ENCODE assay signal across 23 cellular contexts in genomic region chr1:235997916-235998315, GRCh38.
DNase-seq lines count a peak whose midpoint lies in the region; ATAC-seq, FAIRE-seq and TF ChIP-seq lines count a peak whose summit lies in the region.
"Had no signal": no experiment of that assay in that cellular context is flagged by ENCODE, and none has a peak within 500 bp of the region (broad histone marks: within the 10 kb centered on the region; RNA-seq: fewer than 3 reads in every experiment).

No MANE protein-coding gene starts in this region.

- H3K36me3 ChIP-seq in HepG2 (replicated peaks in 1 of 2; ENCODE audit: control insufficient read depth in 1 of 2, insufficient read depth in 2 of 2, low read length in 2 of 2) = peaks cover 15 to 47% of the 10 kb centered on the region in 2 experiments; a peak in 4 of 5 replicates
- peaks cover 0 to 17% (median 5%) of the 10 kb centered on the region in 4 donors for H3K36me3 ChIP-seq in right lobe of liver
- H3K36me3 ChIP-seq: cardiac muscle cell had no signal

- ATAC-seq in HepG2 = no peak
- no peak for ATAC-seq in right lobe of liver
- no peak for ATAC-seq in activated naive CD8-positive, alpha-beta T cell treated with anti-CD3 and anti-CD28 coated beads, Interleukin-2, amount 50 U/mL, for 24 hours
- ATAC-seq: esophagus mucosa, GM23338, left cardiac atrium had no signal

- no peaks in the 10 kb centered on the region for H3K9me3 ChIP-seq in HepG2 (ENCODE audit: low read length)
- H3K9me3 ChIP-seq in right lobe of liver = no peaks in the 10 kb centered on the region
- H3K9me3 ChIP-seq: stomach had no signal

- POLR2A ChIA-PET in HepG2 (lab: Yijun Ruan, JAX) = no interaction called here

- H3K4me3 ChIP-seq in HepG2 (replicated peaks in 1 of 3; ENCODE audit: insufficient read depth in 1 of 3, low read depth in 2 of 3, low read length in 3 of 3) (no peak overlapping the region), right lobe of liver (no peak overlapping the region)
- H3K4me3 ChIP-seq: cardiac muscle cell, GM23338, stomach had no signal

- no peaks in the 10 kb centered on the region for H3K36me3 Mint-ChIP-seq in activated naive CD8-positive, alpha-beta T cell treated with anti-CD3 and anti-CD28 coated beads, Interleukin-2, amount 50 U/mL, for 24 hours (ENCODE audit: low read depth)
- H3K36me3 Mint-ChIP-seq in endothelial cell (ENCODE audit: low read depth, unreplicated experiment) = peaks cover 23% of the 10 kb centered on the region
- H3K36me3 Mint-ChIP-seq: mesothelial cell of epicardium had no signal

- TF ChIP-seq EP300 in HepG2 (IDR thresholded peaks at IDR 0.05; ENCODE audit: low read depth in 2 of 2, low read length in 2 of 2) = no peak
- TF ChIP-seq EP300 in HepG2 (CRISPR knock-in tag; IDR thresholded peaks at IDR 0.05; ENCODE audit: borderline replicate concordance) = no peak

- no peak overlapping the region for H3K9ac ChIP-seq in HepG2 (ENCODE audit: insufficient read depth, low read depth, low read length)

- intact Hi-C loops in HepG2 (cut with micrococcal nuclease; ENCODE audit: unreplicated experiment) = no loop called here
- intact Hi-C loops in right lobe of liver (cut with DNase I) = no loop called here

- TF ChIP-seq POLR2A in HepG2 (IDR thresholded peaks at IDR 0.05; ENCODE audit: insufficient read depth in 1 of 2, low read depth in 2 of 2, low read length in 2 of 2) = no peak
- no peak for TF ChIP-seq POLR2A in right lobe of liver (IDR thresholded peaks at IDR 0.05)

- no peak overlapping the region for H2AFZ ChIP-seq in HepG2 (ENCODE audit: low read length)
- H2AFZ ChIP-seq: GM23338 had no signal

- no peak overlapping the region for H3K4me3 Mint-ChIP-seq in activated naive CD8-positive, alpha-beta T cell treated with anti-CD3 and anti-CD28 coated beads, Interleukin-2, amount 50 U/mL, for 24 hours
- no peak overlapping the region for H3K4me3 Mint-ChIP-seq in endothelial cell (ENCODE audit: unreplicated experiment)
- H3K4me3 Mint-ChIP-seq: GM23338, mesothelial cell of epicardium, nephron, type B pancreatic cell had no signal

- no peaks in the 10 kb centered on the region for H3K27me3 Mint-ChIP-seq in activated naive CD8-positive, alpha-beta T cell treated with anti-CD3 and anti-CD28 coated beads, Interleukin-2, amount 50 U/mL, for 24 hours
- H3K27me3 Mint-ChIP-seq in endothelial cell (ENCODE audit: unreplicated experiment) = peaks cover 3% of the 10 kb centered on the region
- H3K27me3 Mint-ChIP-seq: type B pancreatic cell had no signal

- peaks cover 4% of the 10 kb centered on the region for H3K9me3 Mint-ChIP-seq in activated naive CD8-positive, alpha-beta T cell treated with anti-CD3 and anti-CD28 coated beads, Interleukin-2, amount 50 U/mL, for 24 hours
- H3K9me3 Mint-ChIP-seq in endothelial cell (ENCODE audit: unreplicated experiment) = no peaks in the 10 kb centered on the region
- H3K9me3 Mint-ChIP-seq: GM23338, mesothelial cell of epicardium, nephron had no signal

- H3K4me1 ChIP-seq in HepG2 (ENCODE audit: insufficient read depth, low read length) (no peaks in the 10 kb centered on the region), right lobe of liver (no peaks in the 10 kb centered on the region)

- H3K27ac ChIP-seq in HepG2 (ENCODE audit: extremely low read length, insufficient read depth, low read length) = no peak overlapping the region
- no peak overlapping the region for H3K27ac ChIP-seq in right lobe of liver
- H3K27ac ChIP-seq: 22Rv1, cardiac muscle cell had no signal

- BruUV-seq in HepG2 (replicated peaks; lab: Mats Ljungman, UMichigan) = no TSS peak

- H3K4me1 Mint-ChIP-seq in activated naive CD8-positive, alpha-beta T cell treated with anti-CD3 and anti-CD28 coated beads, Interleukin-2, amount 50 U/mL, for 24 hours = peaks cover 46% of the 10 kb centered on the region
- H3K4me1 Mint-ChIP-seq in endothelial cell (ENCODE audit: unreplicated experiment) = peaks cover 39% of the 10 kb centered on the region

- H3K27me3 ChIP-seq in HepG2 (ENCODE audit: control insufficient read depth in 1 of 2, insufficient read depth in 2 of 2, low read length in 2 of 2) = no peaks in the 10 kb centered on the region
- no peaks in the 10 kb centered on the region for H3K27me3 ChIP-seq in right lobe of liver
- H3K27me3 ChIP-seq: cardiac muscle cell, stomach had no signal

- H4K20me1 ChIP-seq in HepG2 (ENCODE audit: insufficient read depth, low read length) = no peaks in the 10 kb centered on the region

- DNase-seq in NCI-H2029 treated with DMSO at 0.1 percent for 48 hours (lab: John Stamatoyannopoulos, UW) = peak; percentile 27
- no peak for DNase-seq in NCI-H2029 (lab: John Stamatoyannopoulos, UW)
- DNase-seq in HepG2 (ENCODE audit: low spot score) = no peak
- DNase-seq in right lobe of liver = no peak
- DNase-seq in activated naive CD8-positive, alpha-beta T cell treated with anti-CD3 and anti-CD28 coated beads, Interleukin-2, amount 50 U/mL, for 24 hours = no peak
- DNase-seq in NCI-H510A (lab: John Stamatoyannopoulos, UW) = no peak
- no peak for DNase-seq in midbrain (lab: John Stamatoyannopoulos, UW)
- no peak for DNase-seq in endothelial cell (ENCODE audit: low spot score)
- DNase-seq: AML-193; Karpas-422; left cardiac atrium; NCI-H1092 treated with DMSO at 0.1 percent for 48 hours; posterior cingulate gyrus; stimulated activated CD4-positive, alpha-beta T cell treated with anti-CD3 and anti-CD28 coated beads, Interleukin-2, amount 100 ng/mL, for 24 hours; stomach had no signal

- no peak for FAIRE-seq in HepG2 (lab: Jason Lieb, UNC)
- FAIRE-seq: G401.6 had no signal

- no peak for TF ChIP-seq RAD21 in HepG2 (CRISPR knock-in tag; IDR thresholded peaks at IDR 0.05)

- CTCF ChIA-PET in HepG2 (lab: Yijun Ruan, JAX; ENCODE audit: low intra/inter-chr PET ratio, low total read pairs) = no interaction called here

- no peak overlapping the region for H3K4me2 ChIP-seq in HepG2 (ENCODE audit: low read depth, low read length)
- H3K4me2 ChIP-seq: GM23338 had no signal

- WGBS in HepG2 (ENCODE audit: low lambda C conversion rate) = 92% methylated on average over 3 of the region's 5 CpGs
- WGBS in right lobe of liver (ENCODE audit: insufficient coverage, low coverage, low lambda C conversion rate, missing lambda C conversion rate) = 82% methylated on average over 3 of the region's 5 CpGs

- H3K27ac Mint-ChIP-seq in activated naive CD8-positive, alpha-beta T cell treated with anti-CD3 and anti-CD28 coated beads, Interleukin-2, amount 50 U/mL, for 24 hours = peak overlapping the region; percentile 95
- H3K27ac Mint-ChIP-seq in endothelial cell (ENCODE audit: unreplicated experiment) = no peak overlapping the region
- H3K27ac Mint-ChIP-seq: GM23338, mesothelial cell of epicardium, nephron, type B pancreatic cell had no signal

- in situ Hi-C loops in HepG2 (cut with HindIII; ENCODE audit: extremely low pct_ligation_motif_present, low pct_unique_long_range_greater_than_20kb) = no loop called here

- no peaks in the 10 kb centered on the region for H3K79me2 ChIP-seq in HepG2 (ENCODE audit: insufficient read depth, low read length)

- TF ChIP-seq CTCF in HepG2 (CRISPR knock-in tag; IDR thresholded peaks at IDR 0.05) (no peak), right lobe of liver (IDR thresholded peaks at IDR 0.05) (no peak), endothelial cell (IDR thresholded peaks at IDR 0.05; ENCODE audit: unreplicated experiment) (no peak)

TF ChIP-seq in HepG2, 621 proteins besides CTCF, POLR2A, EP300 and RAD21:
- TF ChIP-seq MAZ (IDR thresholded peaks at IDR 0.05; ENCODE audit: borderline replicate concordance, low read depth, low read length) = no peak
- TF ChIP-seq MAZ (CRISPR knock-in tag; IDR thresholded peaks at IDR 0.05; ENCODE audit: low read depth) = no peak
- 0 out of 2 replicates have a peak, but pooled peaks have one; percentile 28 for TF ChIP-seq FOXO4 (CRISPR knock-in tag; conservative IDR thresholded peaks at IDR 0.05)
TF ChIP-seq in HepG2: peak in this region for 1.
